In genomic region chr12:65430571-65431306, GRCh38 we compare ENCODE assay signal across 15 cellular contexts.
DNase-seq lines count a peak whose midpoint lies in the region; ATAC-seq and TF ChIP-seq lines count a peak whose summit lies in the region.
"Had no signal": no experiment of that assay in that cellular context is flagged by ENCODE, and none has a peak within 500 bp of the region (broad histone marks: within the 10 kb centered on the region; RNA-seq: fewer than 3 reads in every experiment).

No MANE protein-coding gene starts in this region.

- no peaks in the 10 kb centered on the region for H3K9me3 Mint-ChIP-seq in osteocyte (ENCODE audit: unreplicated experiment)
- H3K9me3 Mint-ChIP-seq: IgD-negative memory B cell had no signal

- H2AFZ ChIP-seq in GM23248 = no peak overlapping the region
- H2AFZ ChIP-seq: hepatocyte had no signal

- peak overlapping the region; percentile 12 for H3K4me3 Mint-ChIP-seq in osteocyte (ENCODE audit: unreplicated experiment)
- H3K4me3 Mint-ChIP-seq: IgD-negative memory B cell had no signal

- peaks cover 50% of the 10 kb centered on the region for H3K79me2 ChIP-seq in GM23248 (ENCODE audit: insufficient read depth)
- H3K79me2 ChIP-seq: hepatocyte had no signal

- peaks cover 47% of the 10 kb centered on the region for H3F3A ChIP-seq in GM23248 (ENCODE audit: insufficient read depth)

- H3K4me2 ChIP-seq in GM23248 (ENCODE audit: unreplicated experiment) = peak overlapping the region; percentile 10
- H3K4me2 ChIP-seq: hepatocyte had no signal

- ATAC-seq in GM21825 (IDR thresholded peaks at IDR 0.05; ENCODE audit: unreplicated experiment) (no peak), HG03095 (IDR thresholded peaks at IDR 0.05; ENCODE audit: unreplicated experiment) (no peak)

- no peak overlapping the region for H3K9ac ChIP-seq in GM23248

- no peaks in the 10 kb centered on the region for H4K20me1 ChIP-seq in GM23248 (ENCODE audit: insufficient read depth)

- no peaks in the 10 kb centered on the region for H3K27me3 Mint-ChIP-seq in osteocyte (ENCODE audit: unreplicated experiment)
- H3K27me3 Mint-ChIP-seq: IgD-negative memory B cell had no signal

- peak overlapping the region; percentile 22; the same call in 1 of the 2 replicates for H3K4me3 ChIP-seq in GM23248
- no peak overlapping the region for H3K4me3 ChIP-seq in SJCRH30
- H3K4me3 ChIP-seq: colonic mucosa, hepatocyte, skin epidermis had no signal

- H3K4me1 Mint-ChIP-seq in osteocyte (ENCODE audit: unreplicated experiment) = peaks cover 61% of the 10 kb centered on the region
- H3K4me1 Mint-ChIP-seq: IgD-negative memory B cell had no signal

- H3K9me3 ChIP-seq in GM23248 (ENCODE audit: low read depth) = no peaks in the 10 kb centered on the region
- no peaks in the 10 kb centered on the region; the same call in 1 of the 2 replicates for H3K9me3 ChIP-seq in SJCRH30 (replicated peaks)
- H3K9me3 ChIP-seq: colonic mucosa had no signal

- peak overlapping the region; percentile 28 for H3K27ac ChIP-seq in GM23248
- H3K27ac ChIP-seq in SJCRH30 = peak overlapping the region; percentile 41
- H3K27ac ChIP-seq: colonic mucosa, skin epidermis had no signal

- H3K36me3 ChIP-seq in GM23248 (ENCODE audit: low read depth) (peaks cover 4% of the 10 kb centered on the region; the same call in 1 of the 2 replicates), SJCRH30 (no peaks in the 10 kb centered on the region)
- H3K36me3 ChIP-seq: colonic mucosa had no signal

- H3K4me1 ChIP-seq in GM23248 (ENCODE audit: insufficient read depth) = peaks cover 56% of the 10 kb centered on the region
- H3K4me1 ChIP-seq in SJCRH30 = peaks cover 35% of the 10 kb centered on the region
- H3K4me1 ChIP-seq: colonic mucosa had no signal

- no peaks in the 10 kb centered on the region for H3K36me3 Mint-ChIP-seq in osteocyte (ENCODE audit: unreplicated experiment)
- H3K36me3 Mint-ChIP-seq: IgD-negative memory B cell had no signal

- H3K27ac Mint-ChIP-seq in osteocyte (ENCODE audit: unreplicated experiment) = peak overlapping the region; percentile 85
- H3K27ac Mint-ChIP-seq: IgD-negative memory B cell had no signal

- no peak for TF ChIP-seq CTCF in osteocyte (IDR thresholded peaks at IDR 0.05)

- H3K27me3 ChIP-seq in GM23248 (replicated peaks; ENCODE audit: insufficient read depth) (no peaks in the 10 kb centered on the region), SJCRH30 (no peaks in the 10 kb centered on the region)
- H3K27me3 ChIP-seq: colonic mucosa, hepatocyte had no signal

- 60% methylated on average over 3 of the region's 3 CpGs for WGBS in GM23248 (ENCODE audit: low coverage in 1 of 2, low lambda C conversion rate in 2 of 2, missing lambda C conversion rate in 2 of 2), 2 experiments

- in situ Hi-C loops in GM23248 (cut with MboI) = no loop called here

- DNase-seq in GM23248 (peak; percentile 68), SJCRH30 (peak in 1 of 2 experiments; percentile 32), fibroblast of gingiva (ENCODE audit: low read depth) (peak; percentile 27), osteocyte (ENCODE audit: extremely low spot score, unreplicated experiment) (no peak), activated gamma-delta T cell treated with Interleukin-2 at 50 U/mL for 16 hours (no peak), NCI-H1694 (lab: John Stamatoyannopoulos, UW) (no peak)
- DNase-seq: activated CD4-positive, CD25-positive, alpha-beta regulatory T cell treated with anti-CD3 and anti-CD28 coated beads, Interleukin-2, amount 50 U/mL, for 72 hours; colonic mucosa; DMS153; NCI-H2081 had no signal

- H3K9me2 ChIP-seq in GM23248 (ENCODE audit: insufficient read depth) = no peaks in the 10 kb centered on the region

Comparison
In these comparisons a context has a peak if more than half of its experiments do, and no peak if none do; other contexts are left out.
1. DNase-seq: peak in GM23248 (single experiment) and fibroblast of gingiva (single experiment); none in osteocyte (single experiment), activated gamma-delta T cell treated with Interleukin-2 at 50 U/mL for 16 hours (single experiment) and NCI-H1694 (single experiment).